In genomic region chr16:67158637-67159600, GRCh38 we compare ENCODE assay signal across 8 cellular contexts. TPM values are rescaled to one million over a fixed set of nuclear protein-coding genes. Genes with fewer than 3 reads are reported as not detected.
A peak's percentile ranks its signal among the peaks of the same experiment; 100 is the strongest.
DNase-seq lines count a peak whose midpoint lies in the region; ATAC-seq, FAIRE-seq and TF ChIP-seq lines count a peak whose summit lies in the region.

No MANE protein-coding gene starts in this region.

- H3K4ac ChIP-seq in H1 (replicated peaks; ENCODE audit: insufficient read length, low read depth, low read length): no peak overlapping the region

- no peak overlapping the region for H3K18ac ChIP-seq in H1 (ENCODE audit: extremely low read depth, low read length)

- CTCF ChIA-PET in activated CD4-positive, alpha-beta T cell treated with anti-CD3 and anti-CD28 coated beads, Interleukin-2, amount 10 ng/mL, durations not matched to agents 7 days and 5 days (lab: Charles Lee): interaction anchor here (0.9 to 8.0 kb wide), 10 partner anchors 8 to 198 kb away, joined by 3 to 137 read pairs (median 6); partner anchors contain the start of genes B3GNT9, CES3 and NOL3
- CTCF ChIA-PET in H1 (lab: Charles Lee; ENCODE audit: partially characterized antibody): interaction anchor here (0.6 to 19.3 kb wide), 10 partner anchors 2 to 198 kb away, joined by 3 to 291 read pairs (median 15); partner anchors contain the start of genes B3GNT9, CES3, FBXL8 and HSF4

- H2BK5ac ChIP-seq in H1 (ENCODE audit: low read depth, low read length): no peak overlapping the region

- peaks cover 10 to 25% of the 10 kb centered on the region in 2 experiments for H4K20me1 ChIP-seq in H1 (replicated peaks in 1 of 2; ENCODE audit: control insufficient read depth in 1 of 2, insufficient read depth in 2 of 2, low read length in 2 of 2)

- H3K9me3 ChIP-seq in H1 (ENCODE audit: insufficient read depth in 2 of 2, low read depth in 1 of 2, low read length in 1 of 2) (no peaks in the 10 kb centered on the region), thoracic aorta (no peaks in the 10 kb centered on the region)

- DNase-seq in Caki2 (ENCODE audit: low read depth) (peak; percentile 70), H1 (ENCODE audit: low read depth in 1 of 2, low spot score in 2 of 2) (peak in 1 of 2 experiments; percentile 73), nephron progenitor cell (no peak), thoracic aorta (ENCODE audit: low spot score) (no peak), HuH-7 (ENCODE audit: low spot score) (no peak)
- DNase-seq in activated CD4-positive, alpha-beta T cell treated with anti-CD3 and anti-CD28 coated beads, Interleukin-2, amount 10 ng/mL, durations not matched to agents 7 days and 5 days: peak; percentile 89

- H3K36me3 ChIP-seq in H1 (ENCODE audit: control insufficient read depth in 2 of 4, insufficient read depth in 4 of 4, low read length in 3 of 4): peaks cover 0 to 10% (median 0%) of the 10 kb centered on the region in 4 experiments; a peak in 1 of 8 replicates
- no peaks in the 10 kb centered on the region for H3K36me3 ChIP-seq in thoracic aorta

- in situ Hi-C loops in Caki2 (cut with HindIII; ENCODE audit: low pct_unique_long_range_greater_than_20kb, low sequenced_read_pairs): no loop called here

- no peak overlapping the region for H3K14ac ChIP-seq in H1 (ENCODE audit: insufficient read length)

- no peak overlapping the region for H4K5ac ChIP-seq in H1 (ENCODE audit: insufficient read length, low read depth, low read length)

- no peak overlapping the region for H2AK5ac ChIP-seq in H1 (ENCODE audit: low read depth, low read length)

- H2BK12ac ChIP-seq in H1 (ENCODE audit: low read depth, low read length): no peak overlapping the region

- no peak overlapping the region for H2BK15ac ChIP-seq in H1 (ENCODE audit: low read length)

- 7% methylated on average over 31 of the region's 34 CpGs; no CpG with 5 or more reads in 1 of the 2 experiments for WGBS in H1 (ENCODE audit: extremely low coverage in 1 of 2, insufficient coverage in 1 of 2, insufficient read length in 1 of 2, insufficient replicate concordance in 2 of 2, low coverage in 1 of 2, low lambda C conversion rate in 2 of 2, missing lambda C conversion rate in 1 of 2), 2 experiments

- no peak overlapping the region for H3K56ac ChIP-seq in H1 (replicated peaks; ENCODE audit: insufficient read length, low read depth, low read length)

- no peak for TF ChIP-seq POLR2A in H1 (IDR thresholded peaks at IDR 0.05; ENCODE audit: control extremely low read depth in 1 of 2, low read depth in 2 of 2, low read length in 2 of 2)

- H3K79me1 ChIP-seq in H1 (ENCODE audit: low read depth, low read length): no peaks in the 10 kb centered on the region

- H3K4me3 Mint-ChIP-seq in IgD-negative memory B cell: peak overlapping the region; percentile 91 to 99 (median 94)
- H3K4me3 Mint-ChIP-seq in activated CD4-positive, alpha-beta T cell treated with anti-CD3 and anti-CD28 coated beads, Interleukin-2, amount 10 ng/mL, durations not matched to agents 7 days and 5 days: peak overlapping the region; percentile 93
- peak overlapping the region; percentile 66 for H3K4me3 Mint-ChIP-seq in nephron progenitor cell

- peak overlapping the region; percentile 74 to 77 for H3K4me2 ChIP-seq in H1 (ENCODE audit: insufficient read depth in 1 of 2, low read depth in 2 of 2, low read length in 2 of 2)

- H3K27me3 Mint-ChIP-seq in IgD-negative memory B cell: peaks cover 19% of the 10 kb centered on the region
- peaks cover 9% of the 10 kb centered on the region for H3K27me3 Mint-ChIP-seq in activated CD4-positive, alpha-beta T cell treated with anti-CD3 and anti-CD28 coated beads, Interleukin-2, amount 10 ng/mL, durations not matched to agents 7 days and 5 days
- H3K27me3 Mint-ChIP-seq in nephron progenitor cell (ENCODE audit: low read depth, poor library complexity): peaks cover 100% of the 10 kb centered on the region

- H3K4me1 ChIP-seq in H1 (replicated peaks in 1 of 4; ENCODE audit: control insufficient read depth in 3 of 4, insufficient read depth in 4 of 4, low read length in 3 of 4) (peaks cover 0 to 28% (median 19%) of the 10 kb centered on the region in 4 experiments; a peak in 6 of 7 replicates), thoracic aorta (ENCODE audit: control insufficient read depth in 1 of 2, low read depth in 2 of 2) (peaks cover 23 to 58% of the 10 kb centered on the region in 2 donors)

- TF ChIP-seq CTCF in H1 (IDR thresholded peaks at IDR 0.05; ENCODE audit: control extremely low read depth in 1 of 3, insufficient read depth in 1 of 3, low read depth in 1 of 3, low read length in 3 of 3) (no peak), nephron progenitor cell (IDR thresholded peaks at IDR 0.05) (no peak), thoracic aorta (IDR thresholded peaks at IDR 0.05) (no peak)

- no peak for FAIRE-seq in H1 (lab: Jason Lieb, UNC)

- POLR2A ChIA-PET in activated CD4-positive, alpha-beta T cell treated with anti-CD3 and anti-CD28 coated beads, Interleukin-2, amount 10 ng/mL, durations not matched to agents 7 days and 5 days (lab: Charles Lee): interaction anchor here (0.5 to 0.6 kb wide), 2 partner anchors 199 to 201 kb away, joined by 5 to 11 read pairs; no protein-coding TSS in a partner anchor
- POLR2A ChIA-PET in H1 (lab: Charles Lee; ENCODE audit: partially characterized antibody): interaction anchor here (2.6 to 7.9 kb wide), 2 partner anchors 11 to 17 kb away, joined by 11 to 59 read pairs; partner anchors contain the start of gene NOL3

- no peak for TF ChIP-seq RAD21 in H1 (IDR thresholded peaks at IDR 0.05 in 1 of 2, conservative IDR thresholded peaks at IDR 0.05 in 1 of 2; ENCODE audit: low read depth in 2 of 2, low read length in 2 of 2)

- H3K23ac ChIP-seq in H1 (ENCODE audit: insufficient read length): no peak overlapping the region

- peaks cover 32 to 38% (median 35%) of the 10 kb centered on the region in 3 donors for H3K4me1 Mint-ChIP-seq in IgD-negative memory B cell
- H3K4me1 Mint-ChIP-seq in activated CD4-positive, alpha-beta T cell treated with anti-CD3 and anti-CD28 coated beads, Interleukin-2, amount 10 ng/mL, durations not matched to agents 7 days and 5 days: peaks cover 63% of the 10 kb centered on the region
- H3K4me1 Mint-ChIP-seq in nephron progenitor cell: peaks cover 9% of the 10 kb centered on the region

- peak overlapping the region; percentile 37 to 61 (median 46) for H3K4me3 ChIP-seq in H1 (ENCODE audit: extremely low read depth in 1 of 4, insufficient read depth in 2 of 4, low read depth in 3 of 4, low read length in 4 of 4)
- H3K4me3 ChIP-seq in thoracic aorta: peak overlapping the region; percentile 96

- H3K27ac Mint-ChIP-seq in IgD-negative memory B cell (peak overlapping the region; percentile 94 to 97 (median 97)), nephron progenitor cell (no peak overlapping the region)
- peak overlapping the region; percentile 100 for H3K27ac Mint-ChIP-seq in activated CD4-positive, alpha-beta T cell treated with anti-CD3 and anti-CD28 coated beads, Interleukin-2, amount 10 ng/mL, durations not matched to agents 7 days and 5 days

- H2BK120ac ChIP-seq in H1 (replicated peaks; ENCODE audit: low read depth, low read length): no peak overlapping the region

- peaks cover 94 to 100% (median 98%) of the 10 kb centered on the region in 4 experiments for H3K27me3 ChIP-seq in H1 (replicated peaks in 1 of 4; ENCODE audit: control insufficient read depth in 3 of 4, extremely low read depth in 1 of 4, insufficient read depth in 3 of 4, low read length in 3 of 4)
- no peaks in the 10 kb centered on the region for H3K27me3 ChIP-seq in thoracic aorta (replicated peaks; ENCODE audit: insufficient read depth)

- peak; percentile 36 for ATAC-seq in GM21367 (IDR thresholded peaks at IDR 0.05; ENCODE audit: unreplicated experiment)
- no peak for ATAC-seq in thoracic aorta (ENCODE audit: insufficient number of reproducible peaks, low FRiP score, low read depth)

- H3K27ac ChIP-seq in H1 (ENCODE audit: low read depth, low read length): no peak overlapping the region
- H3K27ac ChIP-seq in thoracic aorta: peak overlapping the region; percentile 67 to 80

- TF ChIP-seq EP300 in H1 (IDR thresholded peaks at IDR 0.05; ENCODE audit: borderline replicate concordance in 1 of 2, low read depth in 2 of 2, low read length in 2 of 2): no peak

- H4K91ac ChIP-seq in H1 (replicated peaks; ENCODE audit: insufficient read length, low read length): no peak overlapping the region

- no peak overlapping the region for H3K9ac ChIP-seq in H1 (replicated peaks in 1 of 4; ENCODE audit: extremely low read depth in 1 of 4, low read depth in 3 of 4, low read length in 3 of 4)

- H3K9me3 Mint-ChIP-seq in IgD-negative memory B cell: no peaks in the 10 kb centered on the region
- no peaks in the 10 kb centered on the region for H3K9me3 Mint-ChIP-seq in activated CD4-positive, alpha-beta T cell treated with anti-CD3 and anti-CD28 coated beads, Interleukin-2, amount 10 ng/mL, durations not matched to agents 7 days and 5 days
- H3K9me3 Mint-ChIP-seq in nephron progenitor cell: peaks cover 4% of the 10 kb centered on the region

- no peak overlapping the region for H2BK20ac ChIP-seq in H1 (ENCODE audit: low read length)

- H3K79me2 ChIP-seq in H1 (ENCODE audit: control insufficient read depth in 1 of 2, insufficient read depth in 2 of 2, low read length in 2 of 2): no peaks in the 10 kb centered on the region

- H4K8ac ChIP-seq in H1 (ENCODE audit: extremely low read depth, insufficient read depth, low read length): no peak overlapping the region

- no peaks in the 10 kb centered on the region for H3K36me3 Mint-ChIP-seq in IgD-negative memory B cell
- H3K36me3 Mint-ChIP-seq in activated CD4-positive, alpha-beta T cell treated with anti-CD3 and anti-CD28 coated beads, Interleukin-2, amount 10 ng/mL, durations not matched to agents 7 days and 5 days (ENCODE audit: low read depth): peaks cover 30% of the 10 kb centered on the region
- no peaks in the 10 kb centered on the region for H3K36me3 Mint-ChIP-seq in nephron progenitor cell (ENCODE audit: low read depth)

- no peak overlapping the region for H2AFZ ChIP-seq in H1 (ENCODE audit: low read length)

- peaks cover 18% of the 10 kb centered on the region for H3K23me2 ChIP-seq in H1 (ENCODE audit: low read depth, low read length)

RNA-seq across cellular contexts. Expression of gene TRADD, which starts 0.8 kb away (rescaled TPM):
- 58.8 and 77.6 TPM in 2 replicates for total RNA-seq in Caki2 (2014; rRNA removed; shearing (Covaris generic); ENCODE audit: low replicate concordance)
- 103 TPM for polyA plus RNA-seq in IgD-negative memory B cell
- total RNA-seq in activated CD4-positive, alpha-beta T cell treated with anti-CD3 and anti-CD28 coated beads, Interleukin-2, amount 10 ng/mL, durations not matched to agents 7 days and 5 days: 10 to 100 TPM; 47.2 to 57.5 TPM
- total RNA-seq in H1 (2021; fragmentation: NEBNext Ultra II Directional; extraction: Animal tissue kit (Norgen Biotek cat#: 25700)): 0.19 and 0.29 TPM in 2 replicates
- 0.50 and 0.60 TPM in 2 replicates for polyA plus RNA-seq in H1 (2011; rRNA removed)
- polyA plus RNA-seq in H1 (2011; cell fraction: cytosol; rRNA removed): 0.89 TPM
- polyA plus RNA-seq in H1 (2011; cell fraction: nucleus; rRNA removed): 0.68 TPM
- polyA plus RNA-seq in H1 (2012, experiment 1 of 2): 0.24 to 0.53 TPM (median 0.46 TPM) in 4 replicates
- polyA plus RNA-seq in H1 (2012, experiment 2 of 2): 0.35 TPM
- 0.14 TPM for polyA plus RNA-seq in H1 (2013, experiment 1 of 2)
- 0.17 TPM for polyA plus RNA-seq in H1 (2013, experiment 2 of 2)
- polyA minus RNA-seq in H1 (2011; rRNA and poly(A)+ RNA removed): 0.22 TPM in 1 of 2 replicates, not detected in the other
- polyA minus RNA-seq in H1 (2011; cell fraction: cytosol; rRNA and poly(A)+ RNA removed): 0.95 TPM
- 0.60 TPM for polyA minus RNA-seq in H1 (2011; cell fraction: nucleus; rRNA and poly(A)+ RNA removed)
- total RNA-seq in thoracic aorta: 10 to 100 TPM; 18.4 to 52.1 TPM

RNA-seq across cellular contexts. Expression of gene FBXL8, which starts 0.8 kb away (rescaled TPM):
- total RNA-seq in Caki2 (2014; rRNA removed; shearing (Covaris generic); ENCODE audit: low replicate concordance): 19.4 and 26.5 TPM in 2 replicates
- polyA plus RNA-seq in IgD-negative memory B cell (3.7 TPM), H1 (2011; rRNA removed) (0.11 and 0.67 TPM in 2 replicates)
- 10 to 100 TPM; 35.7 to 46.6 TPM for total RNA-seq in activated CD4-positive, alpha-beta T cell treated with anti-CD3 and anti-CD28 coated beads, Interleukin-2, amount 10 ng/mL, durations not matched to agents 7 days and 5 days
- total RNA-seq in H1 (2021; fragmentation: NEBNext Ultra II Directional; extraction: Animal tissue kit (Norgen Biotek cat#: 25700)): not detected in 2 replicates
- 0.26 TPM for polyA plus RNA-seq in H1 (2011; cell fraction: cytosol; rRNA removed)
- 0.81 TPM for polyA plus RNA-seq in H1 (2011; cell fraction: nucleus; rRNA removed)
- 0.13 to 0.43 TPM in 2 of 4 replicates, not detected in the others for polyA plus RNA-seq in H1 (2012, experiment 1 of 2)
- polyA plus RNA-seq in H1 (2012, experiment 2 of 2): not detected
- 0.12 TPM for polyA plus RNA-seq in H1 (2013, experiment 1 of 2)
- polyA plus RNA-seq in H1 (2013, experiment 2 of 2): not detected
- not detected in 2 replicates for polyA minus RNA-seq in H1 (2011; rRNA and poly(A)+ RNA removed)
- 2.0 TPM for polyA minus RNA-seq in H1 (2011; cell fraction: cytosol; rRNA and poly(A)+ RNA removed)
- not detected for polyA minus RNA-seq in H1 (2011; cell fraction: nucleus; rRNA and poly(A)+ RNA removed)
- 10 to 100 TPM; 25.6 to 40.2 TPM for total RNA-seq in thoracic aorta

RNA-seq across cellular contexts. Expression of gene HSF4, which starts 5.6 kb away (rescaled TPM):
- total RNA-seq in Caki2 (2014; rRNA removed; shearing (Covaris generic); ENCODE audit: low replicate concordance): 16.5 and 25.6 TPM in 2 replicates
- polyA plus RNA-seq in IgD-negative memory B cell (not detected), H1 (2011; rRNA removed) (0.14 and 0.93 TPM in 2 replicates)
- 10 to 100 TPM; 49.6 to 58.1 TPM for total RNA-seq in activated CD4-positive, alpha-beta T cell treated with anti-CD3 and anti-CD28 coated beads, Interleukin-2, amount 10 ng/mL, durations not matched to agents 7 days and 5 days
- total RNA-seq in H1 (2021; fragmentation: NEBNext Ultra II Directional; extraction: Animal tissue kit (Norgen Biotek cat#: 25700)): not detected in 2 replicates
- 0.92 TPM for polyA plus RNA-seq in H1 (2011; cell fraction: cytosol; rRNA removed)
- 8.0 TPM for polyA plus RNA-seq in H1 (2011; cell fraction: nucleus; rRNA removed)
- polyA plus RNA-seq in H1 (2012, experiment 1 of 2): 0.62 to 1.0 TPM (median 0.74 TPM) in 3 of 4 replicates, not detected in the other
- polyA plus RNA-seq in H1 (2012, experiment 2 of 2): not detected
- 0.20 TPM for polyA plus RNA-seq in H1 (2013, experiment 1 of 2)
- polyA plus RNA-seq in H1 (2013, experiment 2 of 2): 0.11 TPM
- polyA minus RNA-seq in H1 (2011; rRNA and poly(A)+ RNA removed): not detected in 2 replicates
- not detected for polyA minus RNA-seq in H1 (2011; cell fraction: cytosol; rRNA and poly(A)+ RNA removed)
- not detected for polyA minus RNA-seq in H1 (2011; cell fraction: nucleus; rRNA and poly(A)+ RNA removed)
- 10 to 100 TPM; 44.1 to 87.5 TPM for total RNA-seq in thoracic aorta

RNA-seq across cellular contexts. Expression of gene B3GNT9, which starts 8.1 kb away (rescaled TPM):
- total RNA-seq in Caki2 (2014; rRNA removed; shearing (Covaris generic); ENCODE audit: low replicate concordance): 1.1 and 3.3 TPM in 2 replicates
- polyA plus RNA-seq in IgD-negative memory B cell: 0.45 TPM
- total RNA-seq in activated CD4-positive, alpha-beta T cell treated with anti-CD3 and anti-CD28 coated beads, Interleukin-2, amount 10 ng/mL, durations not matched to agents 7 days and 5 days: 1 to 10 TPM; 7.1 to 7.2 TPM
- 3.5 and 4.7 TPM in 2 replicates for total RNA-seq in H1 (2021; fragmentation: NEBNext Ultra II Directional; extraction: Animal tissue kit (Norgen Biotek cat#: 25700))
- 9.0 and 10.2 TPM in 2 replicates for polyA plus RNA-seq in H1 (2011; rRNA removed)
- polyA plus RNA-seq in H1 (2011; cell fraction: cytosol; rRNA removed): 8.5 TPM
- polyA plus RNA-seq in H1 (2011; cell fraction: nucleus; rRNA removed): 7.6 TPM
- polyA plus RNA-seq in H1 (2012, experiment 1 of 2): 3.4 to 6.6 TPM (median 5.1 TPM) in 4 replicates
- polyA plus RNA-seq in H1 (2012, experiment 2 of 2): 4.4 TPM
- polyA plus RNA-seq in H1 (2013, experiment 1 of 2): 3.9 TPM
- 4.1 TPM for polyA plus RNA-seq in H1 (2013, experiment 2 of 2)
- 5.1 and 6.2 TPM in 2 replicates for polyA minus RNA-seq in H1 (2011; rRNA and poly(A)+ RNA removed)
- polyA minus RNA-seq in H1 (2011; cell fraction: cytosol; rRNA and poly(A)+ RNA removed): 6.9 TPM
- polyA minus RNA-seq in H1 (2011; cell fraction: nucleus; rRNA and poly(A)+ RNA removed): 7.0 TPM
- 10 to 100 TPM; 33.5 to 59.6 TPM for total RNA-seq in thoracic aorta

RNA-seq across cellular contexts. Expression of gene NOL3, which starts 11.4 kb away (rescaled TPM):
- total RNA-seq in Caki2 (2014; rRNA removed; shearing (Covaris generic); ENCODE audit: low replicate concordance): 114 and 120 TPM in 2 replicates
- polyA plus RNA-seq in IgD-negative memory B cell: not detected
- 10 to 100 TPM in 1 of 2 experiments, 1 to 10 TPM in 1; 8.9 to 13.3 TPM for total RNA-seq in activated CD4-positive, alpha-beta T cell treated with anti-CD3 and anti-CD28 coated beads, Interleukin-2, amount 10 ng/mL, durations not matched to agents 7 days and 5 days
- total RNA-seq in H1 (2021; fragmentation: NEBNext Ultra II Directional; extraction: Animal tissue kit (Norgen Biotek cat#: 25700)): 1.6 and 2.2 TPM in 2 replicates
- 4.1 and 4.6 TPM in 2 replicates for polyA plus RNA-seq in H1 (2011; rRNA removed)
- polyA plus RNA-seq in H1 (2011; cell fraction: cytosol; rRNA removed): 4.0 TPM
- polyA plus RNA-seq in H1 (2011; cell fraction: nucleus; rRNA removed): 3.7 TPM
- polyA plus RNA-seq in H1 (2012, experiment 1 of 2): 4.4 to 10.7 TPM (median 5.5 TPM) in 4 replicates
- polyA plus RNA-seq in H1 (2012, experiment 2 of 2): 1.4 TPM
- 3.2 TPM for polyA plus RNA-seq in H1 (2013, experiment 1 of 2)
- 2.0 TPM for polyA plus RNA-seq in H1 (2013, experiment 2 of 2)
- 0.60 and 2.1 TPM in 2 replicates for polyA minus RNA-seq in H1 (2011; rRNA and poly(A)+ RNA removed)
- not detected for polyA minus RNA-seq in H1 (2011; cell fraction: cytosol; rRNA and poly(A)+ RNA removed)
- 3.2 TPM for polyA minus RNA-seq in H1 (2011; cell fraction: nucleus; rRNA and poly(A)+ RNA removed)
- total RNA-seq in thoracic aorta: 10 to 100 TPM; 43.5 to 80.8 TPM

Comparison
In these comparisons a context has a peak if more than half of its experiments do, and no peak if none do; other contexts are left out.
1. DNase-seq: peak in Caki2 (single experiment) and activated CD4-positive, alpha-beta T cell treated with anti-CD3 and anti-CD28 coated beads, Interleukin-2, amount 10 ng/mL, durations not matched to agents 7 days and 5 days (single experiment); none in nephron progenitor cell (single experiment), thoracic aorta (single experiment) and HuH-7 (single experiment).
2. RNA of gene TRADD, which starts 0.8 kb away (total RNA-seq): 58.8 to 77.6 TPM in Caki2, 47.2 to 57.5 TPM in activated CD4-positive, alpha-beta T cell treated with anti-CD3 and anti-CD28 coated beads, Interleukin-2, amount 10 ng/mL, durations not matched to agents 7 days and 5 days and 18.4 to 52.1 TPM in thoracic aorta; 0.19 to 0.29 TPM in H1; every median in the first group is over 10 times any median in the second.
3. RNA of gene FBXL8, which starts 0.8 kb away (total RNA-seq): 35.7 to 46.6 TPM in activated CD4-positive, alpha-beta T cell treated with anti-CD3 and anti-CD28 coated beads, Interleukin-2, amount 10 ng/mL, durations not matched to agents 7 days and 5 days, 25.6 to 40.2 TPM in thoracic aorta and 19.4 to 26.5 TPM in Caki2; not detected in H1; every median in the first group is over 10 times any median in the second.
4. RNA of gene HSF4, which starts 5.6 kb away (total RNA-seq): 44.1 to 87.5 TPM in thoracic aorta, 49.6 to 58.1 TPM in activated CD4-positive, alpha-beta T cell treated with anti-CD3 and anti-CD28 coated beads, Interleukin-2, amount 10 ng/mL, durations not matched to agents 7 days and 5 days and 16.5 to 25.6 TPM in Caki2; not detected in H1; every median in the first group is over 10 times any median in the second.
5. Peak in every context shown above with its lines, with median percentiles within 50 percentile points of each other: H3K4me3 Mint-ChIP-seq.